In genomic region chr12:46523446-46523845, GRCh38 we compare ENCODE assay signal across 10 cellular contexts.
A peak's percentile ranks its signal among the peaks of the same experiment; 100 is the strongest.
DNase-seq lines count a peak whose midpoint lies in the region; ATAC-seq and TF ChIP-seq lines count a peak whose summit lies in the region.
"Had no signal": no experiment of that assay in that cellular context is flagged by ENCODE, and none has a peak within 500 bp of the region (broad histone marks: within the 10 kb centered on the region; RNA-seq: fewer than 3 reads in every experiment).

No MANE protein-coding gene starts in this region.

- H3K4me3 ChIP-seq in left lung (no peak overlapping the region), testis (no peak overlapping the region)

- no peaks in the 10 kb centered on the region for H3K9me3 ChIP-seq in left lung
- no peaks in the 10 kb centered on the region for H3K9me3 ChIP-seq in testis

- H3K27ac ChIP-seq in left lung (peak overlapping the region in 1 of 2 donors; percentile 18), testis (no peak overlapping the region)

- no peak for ATAC-seq in stimulated activated naive CD8-positive, alpha-beta T cell treated with anti-CD3 and anti-CD28 coated beads, Interleukin-15, Interleukin-2, amounts not matched to agents 100 U/mL and 50 U/mL, for 24 hours
- peak; percentile 30 for ATAC-seq in WTC11
- no peak for ATAC-seq in GM21723 (IDR thresholded peaks at IDR 0.05; ENCODE audit: unreplicated experiment)
- ATAC-seq in HG02571 (IDR thresholded peaks at IDR 0.05; ENCODE audit: unreplicated experiment): no peak
- ATAC-seq in left lung: no peak

- intact Hi-C loops in left lung (cut with DNase I) (no loop called here), testis (cut with DNase I; ENCODE audit: low total_unique reads) (no loop called here)

- no peak for TF ChIP-seq POLR2A in testis (IDR thresholded peaks at IDR 0.05)

- no peaks in the 10 kb centered on the region for H3K27me3 ChIP-seq in left lung
- H3K27me3 ChIP-seq in testis: no peaks in the 10 kb centered on the region

- peaks cover 38% of the 10 kb centered on the region for H3K4me1 Mint-ChIP-seq in stimulated activated naive CD8-positive, alpha-beta T cell treated with anti-CD3 and anti-CD28 coated beads, Interleukin-15, Interleukin-2, amounts not matched to agents 100 ng/mL and 50 ng/mL, for 24 hours (ENCODE audit: low read depth)
- H3K4me1 Mint-ChIP-seq in WTC11: peaks cover 11% of the 10 kb centered on the region

- H3K27ac Mint-ChIP-seq in stimulated activated naive CD8-positive, alpha-beta T cell treated with anti-CD3 and anti-CD28 coated beads, Interleukin-15, Interleukin-2, amounts not matched to agents 100 ng/mL and 50 ng/mL, for 24 hours: peak overlapping the region; percentile 89
- H3K27ac Mint-ChIP-seq in WTC11: no peak overlapping the region

- no peaks in the 10 kb centered on the region for H3K36me3 Mint-ChIP-seq in stimulated activated naive CD8-positive, alpha-beta T cell treated with anti-CD3 and anti-CD28 coated beads, Interleukin-15, Interleukin-2, amounts not matched to agents 100 ng/mL and 50 ng/mL, for 24 hours (ENCODE audit: low read depth)
- peaks cover 10% of the 10 kb centered on the region for H3K36me3 Mint-ChIP-seq in WTC11

- CTCF ChIA-PET in WTC11 (lab: Charles Lee): interaction anchor here (1.3 kb wide), 1 partner anchor 101 kb away, joined by 3 read pairs; no protein-coding TSS in a partner anchor

- H3K36me3 ChIP-seq in left lung (no peaks in the 10 kb centered on the region), testis (ENCODE audit: low read depth, missing control alignments) (no peaks in the 10 kb centered on the region)

- no peaks in the 10 kb centered on the region for H3K27me3 Mint-ChIP-seq in stimulated activated naive CD8-positive, alpha-beta T cell treated with anti-CD3 and anti-CD28 coated beads, Interleukin-15, Interleukin-2, amounts not matched to agents 100 ng/mL and 50 ng/mL, for 24 hours
- no peaks in the 10 kb centered on the region for H3K27me3 Mint-ChIP-seq in WTC11 (ENCODE audit: low read depth)

- 89 to 93% methylated on average over 2 of the region's 2 CpGs for WGBS in testis, 2 donors

- POLR2A ChIA-PET in WTC11 (lab: Charles Lee): no interaction called here

- no peaks in the 10 kb centered on the region for H3K9me3 Mint-ChIP-seq in stimulated activated naive CD8-positive, alpha-beta T cell treated with anti-CD3 and anti-CD28 coated beads, Interleukin-15, Interleukin-2, amounts not matched to agents 100 ng/mL and 50 ng/mL, for 24 hours
- peaks cover 11% of the 10 kb centered on the region for H3K9me3 Mint-ChIP-seq in WTC11

- DNase-seq in stimulated activated naive CD8-positive, alpha-beta T cell treated with anti-CD3 and anti-CD28 coated beads, Interleukin-15, Interleukin-2, amounts not matched to agents 100 U/mL and 50 U/mL, for 24 hours: no peak
- DNase-seq in WTC11 (ENCODE audit: low spot score): no peak
- peak; percentile 50 for DNase-seq in islet precursor cell
- no peak for DNase-seq in left lung
- no peak for DNase-seq in testis
- DNase-seq: midbrain, NCI-H1092 had no signal

- TF ChIP-seq CTCF in WTC11 (IDR thresholded peaks at IDR 0.05): no peak
- TF ChIP-seq CTCF in left lung (IDR thresholded peaks at IDR 0.05): no peak
- TF ChIP-seq CTCF in testis (IDR thresholded peaks at IDR 0.05): no peak

- H3K4me1 ChIP-seq in left lung (peaks cover 3 to 18% of the 10 kb centered on the region in 2 donors), testis (peaks cover 39% of the 10 kb centered on the region)

- H3K4me3 Mint-ChIP-seq in stimulated activated naive CD8-positive, alpha-beta T cell treated with anti-CD3 and anti-CD28 coated beads, Interleukin-15, Interleukin-2, amounts not matched to agents 100 ng/mL and 50 ng/mL, for 24 hours: peak overlapping the region; percentile 75
- H3K4me3 Mint-ChIP-seq in WTC11: no peak overlapping the region

TF ChIP-seq in WTC11, 78 proteins besides CTCF, POLR2A, EP300 and RAD21:
- TF ChIP-seq NR2C2 (CRISPR knock-in tag; IDR thresholded peaks at IDR 0.05) (no peak), ATF1 (CRISPR knock-in tag; IDR thresholded peaks at IDR 0.05) (no peak), FOXP1 (CRISPR knock-in tag; IDR thresholded peaks at IDR 0.05; ENCODE audit: borderline replicate concordance) (no peak), CREM (CRISPR knock-in tag; IDR thresholded peaks at IDR 0.05) (no peak), JAZF1 (CRISPR knock-in tag; IDR thresholded peaks at IDR 0.05) (no peak), JUN (CRISPR knock-in tag; IDR thresholded peaks at IDR 0.05) (no peak), TCF7 (CRISPR knock-in tag; IDR thresholded peaks at IDR 0.05; ENCODE audit: low read depth) (no peak), MLX (CRISPR knock-in tag; IDR thresholded peaks at IDR 0.05) (no peak)
- TF ChIP-seq, protein P1, sequence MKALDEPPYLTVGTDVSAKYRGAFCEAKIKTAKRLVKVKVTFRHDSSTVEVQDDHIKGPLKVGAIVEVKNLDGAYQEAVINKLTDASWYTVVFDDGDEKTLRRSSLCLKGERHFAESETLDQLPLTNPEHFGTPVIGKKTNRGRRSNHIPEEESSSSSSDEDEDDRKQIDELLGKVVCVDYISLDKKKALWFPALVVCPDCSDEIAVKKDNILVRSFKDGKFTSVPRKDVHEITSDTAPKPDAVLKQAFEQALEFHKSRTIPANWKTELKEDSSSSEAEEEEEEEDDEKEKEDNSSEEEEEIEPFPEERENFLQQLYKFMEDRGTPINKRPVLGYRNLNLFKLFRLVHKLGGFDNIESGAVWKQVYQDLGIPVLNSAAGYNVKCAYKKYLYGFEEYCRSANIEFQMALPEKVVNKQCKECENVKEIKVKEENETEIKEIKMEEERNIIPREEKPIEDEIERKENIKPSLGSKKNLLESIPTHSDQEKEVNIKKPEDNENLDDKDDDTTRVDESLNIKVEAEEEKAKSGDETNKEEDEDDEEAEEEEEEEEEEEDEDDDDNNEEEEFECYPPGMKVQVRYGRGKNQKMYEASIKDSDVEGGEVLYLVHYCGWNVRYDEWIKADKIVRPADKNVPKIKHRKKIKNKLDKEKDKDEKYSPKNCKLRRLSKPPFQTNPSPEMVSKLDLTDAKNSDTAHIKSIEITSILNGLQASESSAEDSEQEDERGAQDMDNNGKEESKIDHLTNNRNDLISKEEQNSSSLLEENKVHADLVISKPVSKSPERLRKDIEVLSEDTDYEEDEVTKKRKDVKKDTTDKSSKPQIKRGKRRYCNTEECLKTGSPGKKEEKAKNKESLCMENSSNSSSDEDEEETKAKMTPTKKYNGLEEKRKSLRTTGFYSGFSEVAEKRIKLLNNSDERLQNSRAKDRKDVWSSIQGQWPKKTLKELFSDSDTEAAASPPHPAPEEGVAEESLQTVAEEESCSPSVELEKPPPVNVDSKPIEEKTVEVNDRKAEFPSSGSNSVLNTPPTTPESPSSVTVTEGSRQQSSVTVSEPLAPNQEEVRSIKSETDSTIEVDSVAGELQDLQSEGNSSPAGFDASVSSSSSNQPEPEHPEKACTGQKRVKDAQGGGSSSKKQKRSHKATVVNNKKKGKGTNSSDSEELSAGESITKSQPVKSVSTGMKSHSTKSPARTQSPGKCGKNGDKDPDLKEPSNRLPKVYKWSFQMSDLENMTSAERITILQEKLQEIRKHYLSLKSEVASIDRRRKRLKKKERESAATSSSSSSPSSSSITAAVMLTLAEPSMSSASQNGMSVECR (CRISPR knock-in tag; IDR thresholded peaks at IDR 0.05; ENCODE audit: borderline replicate concordance): no peak
- TF ChIP-seq, protein P2, sequence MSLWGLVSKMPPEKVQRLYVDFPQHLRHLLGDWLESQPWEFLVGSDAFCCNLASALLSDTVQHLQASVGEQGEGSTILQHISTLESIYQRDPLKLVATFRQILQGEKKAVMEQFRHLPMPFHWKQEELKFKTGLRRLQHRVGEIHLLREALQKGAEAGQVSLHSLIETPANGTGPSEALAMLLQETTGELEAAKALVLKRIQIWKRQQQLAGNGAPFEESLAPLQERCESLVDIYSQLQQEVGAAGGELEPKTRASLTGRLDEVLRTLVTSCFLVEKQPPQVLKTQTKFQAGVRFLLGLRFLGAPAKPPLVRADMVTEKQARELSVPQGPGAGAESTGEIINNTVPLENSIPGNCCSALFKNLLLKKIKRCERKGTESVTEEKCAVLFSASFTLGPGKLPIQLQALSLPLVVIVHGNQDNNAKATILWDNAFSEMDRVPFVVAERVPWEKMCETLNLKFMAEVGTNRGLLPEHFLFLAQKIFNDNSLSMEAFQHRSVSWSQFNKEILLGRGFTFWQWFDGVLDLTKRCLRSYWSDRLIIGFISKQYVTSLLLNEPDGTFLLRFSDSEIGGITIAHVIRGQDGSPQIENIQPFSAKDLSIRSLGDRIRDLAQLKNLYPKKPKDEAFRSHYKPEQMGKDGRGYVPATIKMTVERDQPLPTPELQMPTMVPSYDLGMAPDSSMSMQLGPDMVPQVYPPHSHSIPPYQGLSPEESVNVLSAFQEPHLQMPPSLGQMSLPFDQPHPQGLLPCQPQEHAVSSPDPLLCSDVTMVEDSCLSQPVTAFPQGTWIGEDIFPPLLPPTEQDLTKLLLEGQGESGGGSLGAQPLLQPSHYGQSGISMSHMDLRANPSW (CRISPR knock-in tag; conservative IDR thresholded peaks at IDR 0.05; ENCODE audit: low read depth): no peak
- TF ChIP-seq, protein P3, sequence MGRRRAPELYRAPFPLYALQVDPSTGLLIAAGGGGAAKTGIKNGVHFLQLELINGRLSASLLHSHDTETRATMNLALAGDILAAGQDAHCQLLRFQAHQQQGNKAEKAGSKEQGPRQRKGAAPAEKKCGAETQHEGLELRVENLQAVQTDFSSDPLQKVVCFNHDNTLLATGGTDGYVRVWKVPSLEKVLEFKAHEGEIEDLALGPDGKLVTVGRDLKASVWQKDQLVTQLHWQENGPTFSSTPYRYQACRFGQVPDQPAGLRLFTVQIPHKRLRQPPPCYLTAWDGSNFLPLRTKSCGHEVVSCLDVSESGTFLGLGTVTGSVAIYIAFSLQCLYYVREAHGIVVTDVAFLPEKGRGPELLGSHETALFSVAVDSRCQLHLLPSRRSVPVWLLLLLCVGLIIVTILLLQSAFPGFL (CRISPR knock-in tag; IDR thresholded peaks at IDR 0.05; ENCODE audit: borderline replicate concordance): no peak
TF ChIP-seq in WTC11: peak in this region for 0.
